Comparison of ENCODE assay signal across 9 cellular contexts in genomic region chr13:79631260-79631659, GRCh38.
DNase-seq lines count a peak whose midpoint lies in the region; ATAC-seq, FAIRE-seq and TF ChIP-seq lines count a peak whose summit lies in the region.
"Had no signal": no experiment of that assay in that cellular context is flagged by ENCODE, and none has a peak within 500 bp of the region (broad histone marks: within the 10 kb centered on the region; RNA-seq: fewer than 3 reads in every experiment).

No MANE protein-coding gene starts in this region.

- in situ Hi-C loops in astrocyte of the cerebellum (cut with HindIII; ENCODE audit: low sequenced_read_pairs) = no loop called here

- DNase-seq in AG09309 (ENCODE audit: low read depth) = peak; percentile 76
- DNase-seq in HTR-8/SVneo (ENCODE audit: insufficient read length, low spot score) = peak; percentile 39
- DNase-seq in astrocyte of the cerebellum (ENCODE audit: low read depth) = peak; percentile 70
- peak; percentile 73 for DNase-seq in iris pigment epithelial cell (ENCODE audit: low read depth)
- DNase-seq in activated gamma-delta T cell treated with Interleukin-2 at 50 U/mL for 16 hours = no peak
- no peak for DNase-seq in HuH-7.5 (ENCODE audit: low spot score)
- DNase-seq: transverse colon had no signal

- no peak for FAIRE-seq in HTR-8/SVneo (lab: Jason Lieb, UNC)

- TF ChIP-seq CTCF in AG09309 (IDR thresholded peaks at IDR 0.05; ENCODE audit: control insufficient read depth, insufficient read depth, low read depth, low read length, missing control alignments) (peak; percentile 41), astrocyte of the cerebellum (IDR thresholded peaks at IDR 0.05; ENCODE audit: low read depth, low read length, missing control alignments) (peak; percentile 25)

- ATAC-seq in GM21576 (IDR thresholded peaks at IDR 0.05; ENCODE audit: unreplicated experiment) = no peak
- ATAC-seq in HG02885 (IDR thresholded peaks at IDR 0.05; ENCODE audit: poor library complexity, unreplicated experiment) = no peak

- H3K4me3 ChIP-seq in AG09309 (ENCODE audit: control insufficient read depth, low read depth, low read length) (no peak overlapping the region), astrocyte of the cerebellum (ENCODE audit: low read depth, low read length) (no peak overlapping the region)
- H3K4me3 ChIP-seq: transverse colon had no signal

Comparison
In these comparisons a context has a peak if more than half of its experiments do, and no peak if none do; other contexts are left out.
1. DNase-seq: peak in AG09309 (single experiment), HTR-8/SVneo (single experiment), astrocyte of the cerebellum (single experiment) and iris pigment epithelial cell (single experiment); none in activated gamma-delta T cell treated with Interleukin-2 at 50 U/mL for 16 hours (single experiment) and HuH-7.5 (single experiment).